Comparison of ENCODE assay signal across 8 cellular contexts in the genomic region with DNA sequence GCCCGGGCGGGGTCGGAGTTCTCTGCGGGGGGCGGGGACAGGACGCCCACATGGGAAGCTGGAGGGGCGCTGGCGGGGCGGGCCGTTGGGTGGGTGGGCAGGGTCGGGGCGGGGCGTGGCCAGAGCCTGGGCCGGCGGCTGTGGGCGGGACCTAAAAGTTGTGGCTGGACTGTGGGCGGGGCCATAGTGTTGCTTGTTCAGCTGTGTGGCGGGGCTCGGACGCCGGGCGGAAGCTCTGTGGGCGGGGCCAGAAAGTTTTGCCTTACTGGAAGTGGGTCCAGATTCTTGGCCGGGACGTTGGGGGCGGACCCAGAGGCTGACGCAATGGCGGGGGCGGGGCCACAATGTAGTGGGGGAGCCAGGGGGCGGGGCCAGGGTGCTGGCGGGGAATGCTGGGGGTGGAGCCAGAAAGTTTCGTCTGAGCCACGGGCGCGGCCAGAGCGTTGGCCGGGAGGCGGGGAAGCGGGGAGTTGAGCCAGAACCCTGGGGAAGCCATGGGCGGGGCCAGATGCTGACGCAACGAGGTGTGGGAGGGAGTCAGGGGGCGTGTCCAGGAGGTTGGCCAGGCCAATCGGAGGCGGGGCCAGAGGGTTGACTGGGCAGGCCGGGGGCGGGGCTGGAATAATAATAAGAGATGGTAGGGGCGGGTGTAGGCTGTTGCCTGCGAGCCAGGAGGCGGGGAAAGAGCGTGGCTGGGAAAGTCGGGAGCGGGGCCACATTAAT. TPM values are rescaled to one million over a fixed set of nuclear protein-coding genes. Genes with fewer than 3 reads are reported as not detected.
DNase-seq lines count a peak whose midpoint lies in the region; ATAC-seq and TF ChIP-seq lines count a peak whose summit lies in the region.

No MANE protein-coding gene starts in this region.

- in situ Hi-C loops in GM13976 (cut with MboI; ENCODE audit: low sequenced_read_pairs, unreplicated experiment): no loop called here

- intact Hi-C loops in left cardiac atrium (cut with DNase I): no loop called here
- intact Hi-C loops in posterior vena cava (cut with DNase I): no loop called here

- H3K4me1 Mint-ChIP-seq in T-helper 1 cell treated with Interleukin-12 subunit alpha and Interleukin-12 subunit beta and Interleukin-4 antibody, amounts not matched to agents 30 μg/mL and 1 μg/mL, for 36 hours (ENCODE audit: low read depth): peaks cover 27% of the 10 kb centered on the region

- TF ChIP-seq CTCF in GM13976 (IDR thresholded peaks at IDR 0.05; ENCODE audit: borderline replicate concordance, control extremely low read depth, extremely low read depth, insufficient read depth, missing control alignments) (no peak), upper lobe of left lung (IDR thresholded peaks at IDR 0.05) (no peak)

- H3K4me1 ChIP-seq in upper lobe of left lung: peaks cover 23 to 44% (median 25%) of the 10 kb centered on the region in 4 donors

- no peaks in the 10 kb centered on the region for H3K27me3 ChIP-seq in upper lobe of left lung

- TF ChIP-seq EP300 in upper lobe of left lung (IDR thresholded peaks at IDR 0.05): no peak

- peak overlapping the region; percentile 90 for H3K27ac Mint-ChIP-seq in T-helper 1 cell treated with Interleukin-12 subunit alpha and Interleukin-12 subunit beta and Interleukin-4 antibody, amounts not matched to agents 30 μg/mL and 1 μg/mL, for 36 hours

- peaks cover 9 to 35% (median 32%) of the 10 kb centered on the region in 4 donors for H3K36me3 ChIP-seq in upper lobe of left lung

- H3K9me3 Mint-ChIP-seq in T-helper 1 cell treated with Interleukin-12 subunit alpha and Interleukin-12 subunit beta and Interleukin-4 antibody, amounts not matched to agents 30 μg/mL and 1 μg/mL, for 36 hours: no peaks in the 10 kb centered on the region

- TF ChIP-seq POLR2A in upper lobe of left lung (IDR thresholded peaks at IDR 0.05): no peak

- DNase-seq in GM13976 (ENCODE audit: low spot score): peak; percentile 99
- peak; percentile 98 for DNase-seq in NCI-H1694 (lab: John Stamatoyannopoulos, UW)
- DNase-seq in amniotic stem cell (lab: John Stamatoyannopoulos, UW): peak; percentile 100
- peak; percentile 100 for DNase-seq in left cardiac atrium
- peak; percentile 100 for DNase-seq in posterior vena cava (ENCODE audit: low spot score)
- DNase-seq in upper lobe of left lung: peak; percentile 100

- H3K27me3 Mint-ChIP-seq in T-helper 1 cell treated with Interleukin-12 subunit alpha and Interleukin-12 subunit beta and Interleukin-4 antibody, amounts not matched to agents 30 μg/mL and 1 μg/mL, for 36 hours (ENCODE audit: low read depth): no peaks in the 10 kb centered on the region

- H3K9me3 ChIP-seq in upper lobe of left lung: no peaks in the 10 kb centered on the region

- H3K4me3 ChIP-seq in upper lobe of left lung: peak overlapping the region; percentile 36 to 64 (median 54)

- H3K36me3 Mint-ChIP-seq in T-helper 1 cell treated with Interleukin-12 subunit alpha and Interleukin-12 subunit beta and Interleukin-4 antibody, amounts not matched to agents 30 μg/mL and 1 μg/mL, for 36 hours (ENCODE audit: low read depth): peaks cover 33% of the 10 kb centered on the region

- peak overlapping the region; percentile 90 to 97 (median 94) for H3K27ac ChIP-seq in upper lobe of left lung

- ATAC-seq in HG02885 (IDR thresholded peaks at IDR 0.05; ENCODE audit: poor library complexity, unreplicated experiment) (peak; percentile 78), left cardiac atrium (peak; percentile 85 to 89), upper lobe of left lung (ENCODE audit: low FRiP score in 2 of 2) (peak; percentile 93 to 96)

- WGBS in upper lobe of left lung, 2 donors: 0% methylated on average over 16 to 25 of the region's 53 CpGs

- peak overlapping the region; percentile 95 for H3K4me3 Mint-ChIP-seq in T-helper 1 cell treated with Interleukin-12 subunit alpha and Interleukin-12 subunit beta and Interleukin-4 antibody, amounts not matched to agents 30 μg/mL and 1 μg/mL, for 36 hours

RNA-seq across cellular contexts. Expression of a gene that starts 0.5 kb away (rescaled TPM):
- total RNA-seq in left cardiac atrium (10 to 100 TPM; 21.4 to 28.7 TPM), posterior vena cava (10 to 100 TPM; 31.6 to 33.5 TPM), upper lobe of left lung (10 to 100 TPM; 18.2 to 91.1 (median 35.0) TPM)

RNA-seq across cellular contexts. Expression of a gene that starts 17.8 kb away (rescaled TPM):
- total RNA-seq in left cardiac atrium: 10 to 100 TPM; 16.1 to 17.1 TPM
- 10 to 100 TPM; 28.2 to 38.6 TPM for total RNA-seq in posterior vena cava
- total RNA-seq in upper lobe of left lung: 10 to 100 TPM in 4 of 6 donors, 1 to 10 TPM in 1, under 1 TPM in 1; 0.59 to 28.3 (median 22.4) TPM

RNA-seq across cellular contexts. Expression of a gene that starts 25.9 kb away (rescaled TPM):
- total RNA-seq in left cardiac atrium (1 to 10 TPM; 2.9 to 4.1 TPM), posterior vena cava (1 to 10 TPM; 3.7 to 4.2 TPM), upper lobe of left lung (10 to 100 TPM in 4 of 6 donors, 1 to 10 TPM in 2; 7.4 to 29.3 (median 15.9) TPM)

RNA-seq across cellular contexts. Expression of a gene that starts 52.8 kb away (rescaled TPM):
- total RNA-seq in left cardiac atrium (10 to 100 TPM; 13.4 to 15.6 TPM), posterior vena cava (10 to 100 TPM; 30.6 to 33.4 TPM), upper lobe of left lung (10 to 100 TPM; 20.3 to 87.3 (median 45.1) TPM)

Comparison
In these comparisons a context has a peak if more than half of its experiments do, and no peak if none do; other contexts are left out.
1. Peak in every context shown above with its lines: DNase-seq, ATAC-seq, H3K4me3 ChIP-seq and H3K27ac ChIP-seq.